ENCODE assay signal across 1 cellular context in the genomic region with DNA sequence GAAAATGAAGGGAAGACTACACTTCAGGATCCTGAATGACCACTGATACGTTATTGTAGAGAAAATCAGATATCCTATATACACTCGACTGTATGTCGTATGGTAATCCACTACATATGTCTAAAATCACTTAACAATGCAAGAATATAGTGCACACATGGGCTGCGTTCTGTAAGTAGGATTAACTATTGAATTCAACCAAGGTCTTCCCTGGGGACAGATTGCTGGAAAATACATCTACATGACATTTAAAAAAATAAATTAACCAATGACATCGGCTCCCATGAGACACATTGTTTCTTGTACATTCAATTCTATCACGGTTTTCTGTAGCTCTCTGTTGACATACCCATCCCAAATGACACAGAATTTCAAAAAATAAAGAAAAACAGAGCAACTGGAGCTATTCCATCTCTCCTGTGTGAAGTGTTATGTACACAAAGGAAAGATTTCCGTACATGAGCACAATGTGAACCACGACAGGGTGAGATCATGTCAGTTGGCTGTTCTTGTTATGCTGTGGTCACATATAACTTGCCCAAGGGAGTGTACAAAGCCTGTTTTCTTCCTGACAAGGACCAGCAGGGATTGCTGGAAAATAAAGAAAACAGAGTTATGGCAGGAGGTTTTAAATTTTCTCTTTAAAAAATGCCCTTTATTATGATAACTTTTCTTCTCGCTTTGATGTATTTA.
TF ChIP-seq lines count a peak whose summit lies in the region.

No MANE protein-coding gene starts in this region.

TF ChIP-seq in HepG2, 621 proteins besides CTCF, POLR2A, EP300 and RAD21:
- TF ChIP-seq MAFG (CRISPR knock-in tag; IDR thresholded peaks at IDR 0.05) (no peak), ZNF274 (CRISPR knock-in tag; IDR thresholded peaks at IDR 0.05) (no peak), TRIM24 (CRISPR knock-in tag; IDR thresholded peaks at IDR 0.05) (no peak), DDIT3 (CRISPR knock-in tag; IDR thresholded peaks at IDR 0.05) (no peak)
